Comparison of ENCODE assay signal across 10 cellular contexts in genomic region chr19:55027472-55028337, GRCh38. TPM values are rescaled to one million over a fixed set of nuclear protein-coding genes. Genes with fewer than 3 reads are reported as not detected.
A peak's percentile ranks its signal among the peaks of the same experiment; 100 is the strongest.
DNase-seq lines count a peak whose midpoint lies in the region; ATAC-seq lines count a peak whose summit lies in the region.
"Had no signal": no experiment of that assay in that cellular context is flagged by ENCODE, and none has a peak within 500 bp of the region (broad histone marks: within the 10 kb centered on the region; RNA-seq: fewer than 3 reads in every experiment).

No MANE protein-coding gene starts in this region.

- peak overlapping the region; percentile 45 for H3K27ac Mint-ChIP-seq in T-helper 2 cell treated with Interferon-gamma antibody and Interleukin-4, amounts not matched to agents 5 μg/mL and 100 μg/mL, for 36 hours
- peak overlapping the region in 1 of 2 donors; percentile 45 for H3K27ac Mint-ChIP-seq in natural killer cell treated with Interleukin-12 subunit alpha and Interleukin-12 subunit beta and Interleukin-15 and Interleukin-18, amount 100 ng/mL, for 72 hours
- H3K27ac Mint-ChIP-seq: activated T-helper 2 cell treated with anti-CD3 and anti-CD28 coated beads, Interferon-gamma antibody, Interleukin-2, Interleukin-4, amounts not matched to agents 10 μg/mL and 5 μg/mL and 100 μg/mL, durations not matched to agents 14 hours and 24 hours and 36 hours had no signal

- no peak for DNase-seq in T-helper 2 cell treated with Interferon-gamma antibody and Interleukin-4, amounts not matched to agents 5 μg/mL and 100 μg/mL, for 36 hours (ENCODE audit: low spot score)
- no peak for DNase-seq in T-helper 2 cell
- DNase-seq in Kasumi-1 (lab: John Stamatoyannopoulos, UW): peak; percentile 38 to 61
- DNase-seq in SK-MEL-5 (ENCODE audit: low read depth, low spot score): peak; percentile 21
- no peak for DNase-seq in natural killer cell treated with Interleukin-12 subunit alpha and Interleukin-12 subunit beta and Interleukin-15 and Interleukin-18, amount 100 ng/mL, for 72 hours (ENCODE audit: low spot score)
- DNase-seq in head of caudate nucleus: no peak
- no peak for DNase-seq in OCI-M1 (lab: John Stamatoyannopoulos, UW)
- no peak for DNase-seq in NCI-H774 (lab: John Stamatoyannopoulos, UW)
- DNase-seq: activated CD4-positive, CD25-positive, alpha-beta regulatory T cell had no signal

- intact Hi-C loops in head of caudate nucleus (cut with DNase I): no loop called here

- H3K36me3 Mint-ChIP-seq in T-helper 2 cell treated with Interferon-gamma antibody and Interleukin-4, amounts not matched to agents 5 μg/mL and 100 μg/mL, for 36 hours (ENCODE audit: low read depth): peaks cover 15% of the 10 kb centered on the region
- peaks cover 21% of the 10 kb centered on the region for H3K36me3 Mint-ChIP-seq in natural killer cell treated with Interleukin-12 subunit alpha and Interleukin-12 subunit beta and Interleukin-15 and Interleukin-18, amount 100 ng/mL, for 72 hours

- no peak overlapping the region for H3K4me3 Mint-ChIP-seq in T-helper 2 cell treated with Interferon-gamma antibody and Interleukin-4, amounts not matched to agents 5 μg/mL and 100 μg/mL, for 36 hours
- no peak overlapping the region for H3K4me3 Mint-ChIP-seq in natural killer cell treated with Interleukin-12 subunit alpha and Interleukin-12 subunit beta and Interleukin-15 and Interleukin-18, amount 100 ng/mL, for 72 hours

- H3K27me3 Mint-ChIP-seq in T-helper 2 cell treated with Interferon-gamma antibody and Interleukin-4, amounts not matched to agents 5 μg/mL and 100 μg/mL, for 36 hours (ENCODE audit: low read depth): no peaks in the 10 kb centered on the region
- no peaks in the 10 kb centered on the region for H3K27me3 Mint-ChIP-seq in natural killer cell treated with Interleukin-12 subunit alpha and Interleukin-12 subunit beta and Interleukin-15 and Interleukin-18, amount 100 ng/mL, for 72 hours

- no peaks in the 10 kb centered on the region for H3K4me1 Mint-ChIP-seq in T-helper 2 cell treated with Interferon-gamma antibody and Interleukin-4, amounts not matched to agents 5 μg/mL and 100 μg/mL, for 36 hours (ENCODE audit: low read depth)
- H3K4me1 Mint-ChIP-seq in natural killer cell treated with Interleukin-12 subunit alpha and Interleukin-12 subunit beta and Interleukin-15 and Interleukin-18, amount 100 ng/mL, for 72 hours (ENCODE audit: low read depth in 2 of 2): peaks cover 22 to 30% of the 10 kb centered on the region in 2 donors

- in situ Hi-C loops in SK-MEL-5 (cut with HindIII; ENCODE audit: low pct_unique_long_range_greater_than_20kb, low sequenced_read_pairs): no loop called here

- H3K9me3 Mint-ChIP-seq in T-helper 2 cell treated with Interferon-gamma antibody and Interleukin-4, amounts not matched to agents 5 μg/mL and 100 μg/mL, for 36 hours: peaks cover 28% of the 10 kb centered on the region
- H3K9me3 Mint-ChIP-seq in natural killer cell treated with Interleukin-12 subunit alpha and Interleukin-12 subunit beta and Interleukin-15 and Interleukin-18, amount 100 ng/mL, for 72 hours: peaks cover 8% of the 10 kb centered on the region

- peak; percentile 43 to 68 for ATAC-seq in natural killer cell treated with Interleukin-12 subunit alpha and Interleukin-12 subunit beta and Interleukin-15 and Interleukin-18, amount 100 ng/mL, for 72 hours

RNA-seq across cellular contexts. Expression of gene GP6, which starts 10.4 kb away (rescaled TPM):
- total RNA-seq in SK-MEL-5 (2014; rRNA removed; shearing (Covaris generic)): not detected in 2 replicates
- 0.24 TPM in 1 of 2 replicates, not detected in the other for polyA plus RNA-seq in SK-MEL-5 (2015; cell fraction: cytosol; rRNA removed)
- not detected in 2 replicates for polyA plus RNA-seq in SK-MEL-5 (2015; cell fraction: nucleus; rRNA removed)
- total RNA-seq in natural killer cell treated with Interleukin-12 subunit alpha and Interleukin-12 subunit beta and Interleukin-15 and Interleukin-18, amount 100 ng/mL, for 72 hours: under 1 TPM in 1 of 2 donors, not detected in 1; 0.22 TPM

RNA-seq across cellular contexts. Expression of gene RDH13, which starts 35.2 kb away (rescaled TPM):
- 18.1 and 20.7 TPM in 2 replicates for total RNA-seq in SK-MEL-5 (2014; rRNA removed; shearing (Covaris generic))
- polyA plus RNA-seq in SK-MEL-5 (2015; cell fraction: cytosol; rRNA removed): 18.2 and 24.7 TPM in 2 replicates
- 44.7 and 49.7 TPM in 2 replicates for polyA plus RNA-seq in SK-MEL-5 (2015; cell fraction: nucleus; rRNA removed)
- total RNA-seq in natural killer cell treated with Interleukin-12 subunit alpha and Interleukin-12 subunit beta and Interleukin-15 and Interleukin-18, amount 100 ng/mL, for 72 hours: 10 to 100 TPM; 13.4 to 31.0 TPM

RNA-seq across cellular contexts. Expression of gene EPS8L1, which starts 48.0 kb away (rescaled TPM):
- 8.1 and 8.7 TPM in 2 replicates for total RNA-seq in SK-MEL-5 (2014; rRNA removed; shearing (Covaris generic))
- polyA plus RNA-seq in SK-MEL-5 (2015; cell fraction: cytosol; rRNA removed): 5.6 and 9.7 TPM in 2 replicates
- 11.6 and 14.7 TPM in 2 replicates for polyA plus RNA-seq in SK-MEL-5 (2015; cell fraction: nucleus; rRNA removed)
- total RNA-seq in natural killer cell treated with Interleukin-12 subunit alpha and Interleukin-12 subunit beta and Interleukin-15 and Interleukin-18, amount 100 ng/mL, for 72 hours: 1 to 10 TPM; 1.3 to 8.7 TPM

Comparison
In these comparisons a context has a peak if more than half of its experiments do, and no peak if none do; other contexts are left out.
1. DNase-seq: peak in Kasumi-1 (2 of 2) and SK-MEL-5 (single experiment); none in T-helper 2 cell treated with Interferon-gamma antibody and Interleukin-4, amounts not matched to agents 5 μg/mL and 100 μg/mL, for 36 hours (single experiment), T-helper 2 cell (0 of 5), natural killer cell treated with Interleukin-12 subunit alpha and Interleukin-12 subunit beta and Interleukin-15 and Interleukin-18, amount 100 ng/mL, for 72 hours (single experiment), head of caudate nucleus (0 of 42), OCI-M1 (single experiment) and NCI-H774 (single experiment).